Comparison of ENCODE assay signal across 8 cellular contexts in genomic region chr9:38068866-38069628, GRCh38. TPM values are rescaled to one million over a fixed set of nuclear protein-coding genes. Genes with fewer than 3 reads are reported as not detected.
A peak's percentile ranks its signal among the peaks of the same experiment; 100 is the strongest.
DNase-seq lines count a peak whose midpoint lies in the region; ATAC-seq and TF ChIP-seq lines count a peak whose summit lies in the region.

SHB (minus strand) TSS chr9:38069227; CDS start chr9:38068645, 582 bp downstream.

- intact Hi-C loops in lower lobe of right lung (cut with DNase I) = no loop called here

- H3K27ac ChIP-seq in lower lobe of right lung = peak within 1 kb of the TSS; percentile 93

- ATAC-seq in HG03064 (IDR thresholded peaks at IDR 0.05; ENCODE audit: low read depth, unreplicated experiment) (peak; percentile 40), lower lobe of right lung (peak; percentile 82 to 90)

- H3K4me1 ChIP-seq in lower lobe of right lung = peaks cover 52% of the 10 kb centered on the region

- H3K9me3 ChIP-seq in lower lobe of right lung = no peaks in the 10 kb centered on the region

- H3K27me3 ChIP-seq in lower lobe of right lung (ENCODE audit: low read depth) = no peaks in the 10 kb centered on the region

- TF ChIP-seq CTCF in lower lobe of right lung (IDR thresholded peaks at IDR 0.05) = peak; percentile 35

- DNase-seq in SIG-M5 treated with dmso at 0.1 percent for 504 hours (lab: John Stamatoyannopoulos, UW; ENCODE audit: unreplicated experiment) (peak; percentile 40), SIG-M5 (lab: John Stamatoyannopoulos, UW) (no peak), NCI-H226 (peak; percentile 66), ecto neural progenitor cell (ENCODE audit: low spot score) (peak; percentile 91), lower lobe of right lung (peak; percentile 91)
- peak; percentile 81 to 84 for DNase-seq in activated CD4-positive, alpha-beta T cell treated with anti-CD3 and anti-CD28 coated beads, Interleukin-2, amount 50 U/mL, for 48 hours
- DNase-seq in stimulated activated CD4-positive, alpha-beta T cell treated with anti-CD3 and anti-CD28 coated beads, Interleukin-4, amount 100 ng/mL, for 48 hours (ENCODE audit: low read depth in 2 of 2) = peak; percentile 75 to 82

- H3K36me3 ChIP-seq in lower lobe of right lung = no peaks in the 10 kb centered on the region

- H3K4me3 ChIP-seq in lower lobe of right lung = peak within 1 kb of the TSS; percentile 95

RNA-seq across cellular contexts. Expression of gene SHB, which starts in this region (rescaled TPM):
- total RNA-seq in lower lobe of right lung = 25.3 TPM
